8 cellular contexts compared by ENCODE assay signal in the genomic region with DNA sequence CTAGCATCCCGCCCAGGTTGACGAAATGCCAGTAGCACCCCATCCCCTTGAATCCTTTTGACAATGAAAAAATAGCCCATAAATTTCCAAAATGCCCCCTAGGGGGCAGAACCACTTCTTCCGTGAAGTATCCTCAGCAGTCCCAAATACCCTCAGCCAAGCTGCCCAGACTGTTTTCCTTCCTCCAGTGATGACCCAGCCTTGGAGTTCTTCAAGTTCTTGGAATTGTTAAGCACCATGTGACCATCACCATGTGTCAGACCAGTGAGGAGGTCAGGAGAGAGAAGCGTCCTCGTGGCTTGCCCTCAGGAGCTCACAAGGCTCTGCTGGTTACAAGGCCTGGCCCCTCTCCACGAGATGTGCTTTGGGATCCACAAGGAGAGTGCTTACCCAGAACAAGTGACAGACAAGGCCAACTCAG. TPM values are rescaled to one million over a fixed set of nuclear protein-coding genes. Genes with fewer than 3 reads are reported as not detected.
DNase-seq lines count a peak whose midpoint lies in the region; ATAC-seq, FAIRE-seq and TF ChIP-seq lines count a peak whose summit lies in the region.

No MANE protein-coding gene starts in this region.

- H3K27ac ChIP-seq in foreskin keratinocyte (no peak overlapping the region), neuronal stem cell (replicated peaks; ENCODE audit: low read length) (no peak overlapping the region)

- H2AFZ ChIP-seq in neuronal stem cell (ENCODE audit: low read length) = no peak overlapping the region

- H2AK5ac ChIP-seq in neuronal stem cell (ENCODE audit: low read depth, low read length) = no peak overlapping the region

- H3K4ac ChIP-seq in neuronal stem cell (ENCODE audit: low read length) = no peak overlapping the region

- H3K27me3 ChIP-seq in foreskin keratinocyte (no peaks in the 10 kb centered on the region), neuronal stem cell (ENCODE audit: control insufficient read depth in 3 of 3, insufficient read depth in 3 of 3, low read depth in 1 of 3, low read length in 3 of 3) (no peaks in the 10 kb centered on the region)

- no peaks in the 10 kb centered on the region for H3K9me3 ChIP-seq in neuronal stem cell (replicated peaks in 1 of 2; ENCODE audit: control insufficient read depth in 2 of 2, insufficient read depth in 1 of 2, low read depth in 1 of 2, low read length in 2 of 2)

- no peak overlapping the region for H4K91ac ChIP-seq in neuronal stem cell (ENCODE audit: low read depth, low read length, poor library complexity)

- ATAC-seq in foreskin keratinocyte (peak; percentile 48), HG03045 (IDR thresholded peaks at IDR 0.05; ENCODE audit: unreplicated experiment) (no peak), HG02642 (IDR thresholded peaks at IDR 0.05; ENCODE audit: poor library complexity, unreplicated experiment) (no peak)

- H2BK12ac ChIP-seq in neuronal stem cell (ENCODE audit: low read length) = no peak overlapping the region

- H3K36me3 ChIP-seq in neuronal stem cell (replicated peaks in 1 of 2; ENCODE audit: control insufficient read depth in 2 of 2, insufficient read depth in 2 of 2, low read length in 2 of 2) = peaks cover 11 to 36% of the 10 kb centered on the region in 2 donors

- H3K14ac ChIP-seq in neuronal stem cell (ENCODE audit: low read length) = no peak overlapping the region

- peak; percentile 43 for FAIRE-seq in A204.1 (lab: Jason Lieb, UNC)

- WGBS in neuronal stem cell (ENCODE audit: extremely low coverage in 2 of 2, insufficient read length in 2 of 2, insufficient replicate concordance in 1 of 2), 2 donors = no CpG with 5 or more reads among the region's 6 CpGs

- H3K4me3 ChIP-seq in neuronal stem cell (ENCODE audit: low read length in 2 of 2) = no peak overlapping the region

- H3K4me1 ChIP-seq in foreskin keratinocyte (peaks cover 4% of the 10 kb centered on the region), neuronal stem cell (ENCODE audit: control insufficient read depth in 2 of 2, insufficient read depth in 1 of 2, low read depth in 1 of 2, low read length in 2 of 2) (peaks cover 3% of the 10 kb centered on the region in 2 donors)

- H3K23ac ChIP-seq in neuronal stem cell (ENCODE audit: low read depth, low read length, poor library complexity) = no peak overlapping the region

- H3K4me2 ChIP-seq in neuronal stem cell (ENCODE audit: insufficient read depth, low read length, poor library complexity, severe bottlenecking) = no peak overlapping the region

- no peak overlapping the region for H2BK15ac ChIP-seq in neuronal stem cell (ENCODE audit: low read length)

- DNase-seq in ELF-1 (ENCODE audit: low read depth, low spot score) = peak; percentile 82
- DNase-seq in NCI-H128 (lab: John Stamatoyannopoulos, UW; ENCODE audit: unreplicated experiment) = peak; percentile 4
- DNase-seq in activated T-cell treated with anti-CD3 and anti-CD28 coated beads for 1 hour (ENCODE audit: low read depth) = peak; percentile 16
- peak in 1 of 2 donors; percentile 25 for DNase-seq in foreskin keratinocyte
- DNase-seq in neuronal stem cell (ENCODE audit: low spot score) = peak; percentile 26

- H3K79me1 ChIP-seq in neuronal stem cell (ENCODE audit: low read depth, low read length) = peaks cover 2% of the 10 kb centered on the region

- no peak overlapping the region for H2BK5ac ChIP-seq in neuronal stem cell (ENCODE audit: low read length)

- no peak overlapping the region for H3K9ac ChIP-seq in neuronal stem cell (ENCODE audit: low read depth, low read length, poor library complexity)

- H3K18ac ChIP-seq in neuronal stem cell (ENCODE audit: low read length) = no peak overlapping the region

- no peak overlapping the region for H4K8ac ChIP-seq in neuronal stem cell (ENCODE audit: low read depth, low read length)

- H2BK120ac ChIP-seq in neuronal stem cell (ENCODE audit: low read depth, low read length) = no peak overlapping the region

- TF ChIP-seq CTCF in foreskin keratinocyte (conservative IDR thresholded peaks at IDR 0.05) = peak; percentile 77

RNA-seq across cellular contexts. Expression of gene SLC23A3, which starts 1.4 kb away (rescaled TPM):
- total RNA-seq in foreskin keratinocyte = 0.71 and 0.75 TPM in 2 replicates
- 0.39 and 0.51 TPM in 2 replicates for polyA plus RNA-seq in foreskin keratinocyte
- polyA plus RNA-seq in neuronal stem cell (2013, experiment 1 of 2) = 0.06 TPM
- polyA plus RNA-seq in neuronal stem cell (2013, experiment 2 of 2) = 0.11 TPM

RNA-seq across cellular contexts. Expression of gene CNPPD1, which starts 5.5 kb away (rescaled TPM):
- 20.0 and 21.7 TPM in 2 replicates for total RNA-seq in foreskin keratinocyte
- 31.5 and 32.8 TPM in 2 replicates for polyA plus RNA-seq in foreskin keratinocyte
- polyA plus RNA-seq in neuronal stem cell (2013, experiment 1 of 2) = 15.6 TPM
- 14.9 TPM for polyA plus RNA-seq in neuronal stem cell (2013, experiment 2 of 2)

RNA-seq across cellular contexts. Expression of gene RETREG2, which starts 6.8 kb away (rescaled TPM):
- 38.0 and 43.8 TPM in 2 replicates for total RNA-seq in foreskin keratinocyte
- 39.4 and 40.4 TPM in 2 replicates for polyA plus RNA-seq in foreskin keratinocyte
- 37.4 TPM for polyA plus RNA-seq in neuronal stem cell (2013, experiment 1 of 2)
- 36.9 TPM for polyA plus RNA-seq in neuronal stem cell (2013, experiment 2 of 2)

RNA-seq across cellular contexts. Expression of gene NHEJ1, which starts 10.6 kb away (rescaled TPM):
- 12.4 and 13.8 TPM in 2 replicates for total RNA-seq in foreskin keratinocyte
- 8.0 and 9.3 TPM in 2 replicates for polyA plus RNA-seq in foreskin keratinocyte
- polyA plus RNA-seq in neuronal stem cell (2013, experiment 1 of 2) = 13.9 TPM
- 14.3 TPM for polyA plus RNA-seq in neuronal stem cell (2013, experiment 2 of 2)

RNA-seq across cellular contexts. Expression of gene ZFAND2B, which starts 35.3 kb away (rescaled TPM):
- total RNA-seq in foreskin keratinocyte = 36.3 and 41.1 TPM in 2 replicates
- polyA plus RNA-seq in foreskin keratinocyte = 44.6 and 53.1 TPM in 2 replicates
- polyA plus RNA-seq in neuronal stem cell (2013, experiment 1 of 2) = 18.8 TPM
- 17.5 TPM for polyA plus RNA-seq in neuronal stem cell (2013, experiment 2 of 2)
